18 cellular contexts compared by ENCODE assay signal in genomic region chr7:153948055-153948454, GRCh38.
"Had no signal": no experiment of that assay in that cellular context is flagged by ENCODE, and none has a peak within 500 bp of the region (broad histone marks: within the 10 kb centered on the region; RNA-seq: fewer than 3 reads in every experiment).

No MANE protein-coding gene starts in this region.

- H3K27ac ChIP-seq: body of pancreas, esophagus muscularis mucosa, gastroesophageal sphincter, heart left ventricle, upper lobe of left lung had no signal

- H3K27me3 ChIP-seq: body of pancreas, esophagus muscularis mucosa, gastroesophageal sphincter, upper lobe of left lung had no signal

- ATAC-seq: activated T-cell treated with anti-CD3 and anti-CD28 coated beads, Interleukin-2, amount 50 U/mL, for 4 hours; body of pancreas; gastroesophageal sphincter; heart left ventricle; left lobe of liver; natural killer cell treated with Interleukin-12 subunit alpha and Interleukin-12 subunit beta and Interleukin-15 and Interleukin-18, amount 100 ng/mL, for 72 hours; stimulated activated naive CD8-positive, alpha-beta T cell treated with anti-CD3 and anti-CD28 coated beads, Interleukin-15, amount 100 ng/mL, for 72 hours had no signal

- H3K4me3 ChIP-seq: body of pancreas, esophagus muscularis mucosa, gastroesophageal sphincter, heart left ventricle, lung, upper lobe of left lung had no signal

- DNase-seq: activated CD4-positive, alpha-beta T cell treated with anti-CD3 and anti-CD28 coated beads, Interleukin-2, amount 10 ng/mL, durations not matched to agents 24 days and 14 days; activated CD8-positive, alpha-beta memory T cell treated with anti-CD3 and anti-CD28 coated beads, Interleukin-2, amount 50 U/mL, for 4 hours; activated naive CD4-positive, alpha-beta T cell treated with anti-CD3 and anti-CD28 coated beads for 36 hours; activated T-cell treated with anti-CD3 and anti-CD28 coated beads, Interleukin-2, amount 50 U/mL, for 4 hours; body of pancreas; dermis blood vessel endothelial cell; effector memory CD4-positive, alpha-beta T cell; heart left ventricle; kidney; stimulated activated CD4-positive, alpha-beta T cell treated with anti-CD3 and anti-CD28 coated beads, Interleukin-2, amount 100 ng/mL, for 48 hours; stimulated activated naive CD8-positive, alpha-beta T cell treated with anti-CD3 and anti-CD28 coated beads, Interleukin-15, amount 100 ng/mL, for 72 hours; T-helper 9 cell; upper lobe of left lung had no signal

- H3K9me3 ChIP-seq: body of pancreas, esophagus muscularis mucosa, gastroesophageal sphincter, heart left ventricle, upper lobe of left lung had no signal

- H3K36me3 ChIP-seq: esophagus muscularis mucosa, gastroesophageal sphincter, heart left ventricle, upper lobe of left lung had no signal

- H3K4me1 ChIP-seq: body of pancreas, heart left ventricle, upper lobe of left lung had no signal
